8 cellular contexts compared by ENCODE assay signal in genomic region chr22:17896552-17896951, GRCh38.
DNase-seq lines count a peak whose midpoint lies in the region; ATAC-seq and TF ChIP-seq lines count a peak whose summit lies in the region.

No MANE protein-coding gene starts in this region.

- H3K4me1 ChIP-seq in adrenal gland (replicated peaks in 1 of 2), result no peaks in the 10 kb centered on the region
- H3K4me1 ChIP-seq in heart left ventricle, result peaks cover 0 to 29% (median 7%) of the 10 kb centered on the region in 12 donors
- H3K4me1 ChIP-seq in psoas muscle, result peaks cover 12% of the 10 kb centered on the region

- H3K27me3 ChIP-seq in adrenal gland (no peaks in the 10 kb centered on the region), heart left ventricle (no peaks in the 10 kb centered on the region), psoas muscle (ENCODE audit: insufficient read depth in 3 of 3, low read length in 2 of 3) (no peaks in the 10 kb centered on the region)

- H3K36me3 ChIP-seq in adrenal gland (replicated peaks in 1 of 2) (peaks cover 0 to 51% of the 10 kb centered on the region in 2 donors), heart left ventricle (peaks cover 0 to 91% (median 76%) of the 10 kb centered on the region in 9 donors), psoas muscle (ENCODE audit: insufficient read depth in 1 of 2, low read depth in 1 of 2) (peaks cover 4 to 69% of the 10 kb centered on the region in 2 donors)

- no peak overlapping the region for H3K4me3 Mint-ChIP-seq in natural killer cell treated with Interleukin-12 subunit alpha and Interleukin-12 subunit beta and Interleukin-15 and Interleukin-18, amount 100 ng/mL, for 72 hours

- H3K9me3 ChIP-seq in adrenal gland (replicated peaks in 1 of 3) (no peaks in the 10 kb centered on the region), heart left ventricle (no peaks in the 10 kb centered on the region), psoas muscle (no peaks in the 10 kb centered on the region)

- TF ChIP-seq CTCF in GM12872 (IDR thresholded peaks at IDR 0.05; ENCODE audit: insufficient read depth, low read depth, low read length) (peak; percentile 36; the same call in 2 of the 3 replicates), adrenal gland (IDR thresholded peaks at IDR 0.05) (peak in 5 of 6 experiments; percentile 42 to 64 (median 57)), heart left ventricle (IDR thresholded peaks at IDR 0.05) (peak in 11 of 12 donors; percentile 22 to 51 (median 40)), psoas muscle (IDR thresholded peaks at IDR 0.05) (peak; percentile 62)

- H3K36me3 Mint-ChIP-seq in natural killer cell treated with Interleukin-12 subunit alpha and Interleukin-12 subunit beta and Interleukin-15 and Interleukin-18, amount 100 ng/mL, for 72 hours, result no peaks in the 10 kb centered on the region

- H3K9me3 Mint-ChIP-seq in natural killer cell treated with Interleukin-12 subunit alpha and Interleukin-12 subunit beta and Interleukin-15 and Interleukin-18, amount 100 ng/mL, for 72 hours, result no peaks in the 10 kb centered on the region

- TF ChIP-seq POLR2A in adrenal gland (IDR thresholded peaks at IDR 0.05), result no peak
- TF ChIP-seq POLR2A in heart left ventricle (IDR thresholded peaks at IDR 0.05), result no peak

- intact Hi-C loops in adrenal gland (cut with DNase I), result loop anchor here (5.0 to 10.0 kb wide), 4 partner anchors 58 to 126 kb away; partner anchors contain the start of gene MICAL3 (in 1 of the 2)
- intact Hi-C loops in heart left ventricle (cut with DNase I), result loop anchor here in 5 of 10 donors (10.0 kb wide), 4 partner anchors 62 to 178 kb away; partner anchors contain the start of gene PEX26 (in 1 of the 5)
- intact Hi-C loops in psoas muscle (cut with DNase I), result loop anchor here in 1 of 2 donors (5.0 kb wide), 1 partner anchor 176 kb away; no protein-coding TSS in a partner anchor

- no peak overlapping the region for H3K27ac Mint-ChIP-seq in natural killer cell treated with Interleukin-12 subunit alpha and Interleukin-12 subunit beta and Interleukin-15 and Interleukin-18, amount 100 ng/mL, for 72 hours

- ATAC-seq in heart left ventricle (peak; percentile 52 to 80 (median 66)), psoas muscle (peak; percentile 91 to 95 (median 92)), HG03469 (IDR thresholded peaks at IDR 0.05; ENCODE audit: unreplicated experiment) (no peak)
- no peak for ATAC-seq in natural killer cell treated with Interleukin-12 subunit alpha and Interleukin-12 subunit beta and Interleukin-15 and Interleukin-18, amount 100 ng/mL, for 72 hours

- H3K27ac ChIP-seq in adrenal gland (no peak overlapping the region), heart left ventricle (peak overlapping the region in 11 of 12 donors; percentile 5 to 71 (median 40)), psoas muscle (peak overlapping the region; percentile 73)

- no peaks in the 10 kb centered on the region for H3K27me3 Mint-ChIP-seq in natural killer cell treated with Interleukin-12 subunit alpha and Interleukin-12 subunit beta and Interleukin-15 and Interleukin-18, amount 100 ng/mL, for 72 hours

- H3K4me3 ChIP-seq in adrenal gland, result no peak overlapping the region
- H3K4me3 ChIP-seq in heart left ventricle, result no peak overlapping the region
- no peak overlapping the region for H3K4me3 ChIP-seq in psoas muscle

- peaks cover 0 to 2% of the 10 kb centered on the region in 2 donors for H3K4me1 Mint-ChIP-seq in natural killer cell treated with Interleukin-12 subunit alpha and Interleukin-12 subunit beta and Interleukin-15 and Interleukin-18, amount 100 ng/mL, for 72 hours (ENCODE audit: low read depth in 2 of 2)

- DNase-seq in adrenal gland, result peak; percentile 56 to 84 (median 74)
- DNase-seq in heart left ventricle, result peak in 3 of 5 donors; percentile 25 to 74 (median 65)
- DNase-seq in psoas muscle, result peak; percentile 75 to 89
- DNase-seq in EL, result no peak
- DNase-seq in activated gamma-delta T cell treated with Interleukin-2 at 50 U/mL for 16 hours, result no peak
- no peak for DNase-seq in natural killer cell treated with Interleukin-12 subunit alpha and Interleukin-12 subunit beta and Interleukin-15 and Interleukin-18, amount 100 ng/mL, for 72 hours (ENCODE audit: low spot score)

- 64 to 71% (median 69%) methylated on average over 12 of the region's 12 CpGs for WGBS in adrenal gland, 4 donors
- WGBS in heart left ventricle, 4 donors, result 54 to 65% (median 63%) methylated on average over 9 to 12 of the region's 12 CpGs
- WGBS in psoas muscle, 3 donors, result 31 to 53% (median 36%) methylated on average over 12 of the region's 12 CpGs

Comparison
In these comparisons a context has a peak if more than half of its experiments do, and no peak if none do; other contexts are left out.
1. DNase-seq: peak in adrenal gland (7 of 7), heart left ventricle (3 of 5) and psoas muscle (2 of 2); none in EL (single experiment), activated gamma-delta T cell treated with Interleukin-2 at 50 U/mL for 16 hours (single experiment) and natural killer cell treated with Interleukin-12 subunit alpha and Interleukin-12 subunit beta and Interleukin-15 and Interleukin-18, amount 100 ng/mL, for 72 hours (single experiment).
2. H3K27ac ChIP-seq: peak in heart left ventricle (11 of 12) and psoas muscle (single experiment); none in adrenal gland (0 of 5).
3. ATAC-seq: peak in heart left ventricle (4 of 4) and psoas muscle (4 of 4); none in HG03469 (single experiment) and natural killer cell treated with Interleukin-12 subunit alpha and Interleukin-12 subunit beta and Interleukin-15 and Interleukin-18, amount 100 ng/mL, for 72 hours (0 of 2).
4. Peak in every context shown above with its lines, with median percentiles within 50 percentile points of each other: CTCF ChIP-seq.